ENCODE assay signal across 9 cellular contexts in the genomic region with DNA sequence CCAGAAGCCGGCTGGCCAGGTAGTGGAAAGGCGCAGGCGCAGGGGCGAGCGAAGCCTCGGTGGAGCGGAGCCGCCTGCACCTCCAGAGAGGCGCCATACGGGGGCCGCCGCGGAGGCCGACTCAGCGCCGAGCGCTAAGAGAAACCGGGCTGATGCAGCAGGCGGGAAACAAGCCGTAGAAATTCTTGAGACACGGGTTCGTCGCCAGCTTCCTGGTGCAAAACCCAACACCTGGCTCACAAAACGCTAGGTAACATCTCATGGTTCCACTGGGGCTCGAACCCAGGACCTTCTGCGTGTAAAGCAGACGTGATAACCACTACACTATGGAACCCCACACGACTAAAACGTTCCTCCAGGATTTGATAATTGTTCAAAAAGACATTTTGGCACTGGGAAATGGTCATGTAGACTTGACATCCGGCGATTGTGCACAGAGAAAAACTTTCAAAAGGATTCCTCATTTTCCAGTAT. TPM values are rescaled to one million over a fixed set of nuclear protein-coding genes. Genes with fewer than 3 reads are reported as not detected.
DNase-seq lines count a peak whose midpoint lies in the region; ATAC-seq lines count a peak whose summit lies in the region.
"Had no signal": no experiment of that assay in that cellular context is flagged by ENCODE, and none has a peak within 500 bp of the region (broad histone marks: within the 10 kb centered on the region; RNA-seq: fewer than 3 reads in every experiment).

No MANE protein-coding gene starts in this region.

- ATAC-seq in GM19043 (IDR thresholded peaks at IDR 0.05; ENCODE audit: low read depth, unreplicated experiment), result peak; percentile 86
- peak; percentile 79 for ATAC-seq in HG03378 (IDR thresholded peaks at IDR 0.05; ENCODE audit: unreplicated experiment)

- H3K27ac ChIP-seq in cingulate gyrus (ENCODE audit: low read depth, low read length), result peak overlapping the region; percentile 41

- peak; percentile 86 for DNase-seq in AG20443 (ENCODE audit: low spot score)
- DNase-seq in NCI-H460 (ENCODE audit: extremely low read depth, low read depth), result peak; percentile 91
- peak; percentile 78 to 88 for DNase-seq in activated CD4-positive, alpha-beta T cell treated with anti-CD3 and anti-CD28 coated beads for 24 hours (ENCODE audit: low read depth in 2 of 2)
- peak; percentile 95 for DNase-seq in left kidney (ENCODE audit: low read depth, low spot score)
- DNase-seq in stimulated activated CD4-positive, alpha-beta T cell treated with anti-CD3 and anti-CD28 coated beads, Interleukin-1b, Interleukin-23, amount 100 ng/mL, for 48 hours, result peak; percentile 95

RNA-seq across cellular contexts. Expression of a gene that starts 39.1 kb away (rescaled TPM):
- not detected in 2 replicates for total RNA-seq in NCI-H460 (2014; rRNA removed; shearing (Covaris generic))
- polyA plus RNA-seq in NCI-H460 (2014; cell fraction: nucleus; rRNA removed), result not detected in 2 replicates
- total RNA-seq: T-helper 2 cell treated with Interferon-gamma antibody and Interleukin-4, amounts not matched to agents 100 ng/mL and 5 ng/mL, for 36 hours had no signal

RNA-seq across cellular contexts. Expression of a gene that starts 47.0 kb away (rescaled TPM):
- not detected in 2 replicates for total RNA-seq in NCI-H460 (2014; rRNA removed; shearing (Covaris generic))
- not detected in 2 replicates for polyA plus RNA-seq in NCI-H460 (2014; cell fraction: nucleus; rRNA removed)
- total RNA-seq: T-helper 2 cell treated with Interferon-gamma antibody and Interleukin-4, amounts not matched to agents 100 ng/mL and 5 ng/mL, for 36 hours had no signal

Comparison
In these comparisons a context has a peak if more than half of its experiments do, and no peak if none do; other contexts are left out.
1. Peak in every context shown above with its lines: DNase-seq, ATAC-seq and H3K27ac ChIP-seq.